Comparison of ENCODE assay signal across 8 cellular contexts in the genomic region with DNA sequence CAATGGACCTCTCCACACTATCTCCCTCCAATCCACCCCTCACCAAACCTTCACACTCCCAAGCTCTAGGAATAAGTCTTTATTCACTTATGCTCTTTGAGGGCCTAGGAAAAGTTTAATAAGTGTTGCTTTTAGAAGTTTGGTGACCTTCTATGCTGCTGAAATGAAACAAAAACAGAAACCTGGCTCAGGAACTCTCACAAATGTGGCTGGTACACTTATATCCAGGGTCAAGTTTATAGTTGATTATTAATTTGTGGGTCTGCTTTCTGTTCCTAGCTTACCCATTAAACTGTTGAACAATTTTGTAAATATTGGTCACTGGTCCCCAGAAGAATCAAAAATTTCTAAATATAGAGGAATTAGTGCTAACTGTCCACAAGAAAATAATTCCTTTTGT. TPM values are rescaled to one million over a fixed set of nuclear protein-coding genes. Genes with fewer than 3 reads are reported as not detected.
DNase-seq lines count a peak whose midpoint lies in the region; ATAC-seq lines count a peak whose summit lies in the region.
"Had no signal": no experiment of that assay in that cellular context is flagged by ENCODE, and none has a peak within 500 bp of the region (broad histone marks: within the 10 kb centered on the region; RNA-seq: fewer than 3 reads in every experiment).

No MANE protein-coding gene starts in this region.

- ATAC-seq in GM18868 (IDR thresholded peaks at IDR 0.05; ENCODE audit: unreplicated experiment) (peak; percentile 52), GM21447 (IDR thresholded peaks at IDR 0.05; ENCODE audit: unreplicated experiment) (peak; percentile 87), HG03175 (IDR thresholded peaks at IDR 0.05; ENCODE audit: unreplicated experiment) (peak; percentile 91)
- ATAC-seq in central memory CD8-positive, alpha-beta T cell (replicated peaks; ENCODE audit: extremely low read depth, poor library complexity, severe bottlenecking), result no peak

- peak overlapping the region; percentile 75 for H3K27ac Mint-ChIP-seq in central memory CD8-positive, alpha-beta T cell (ENCODE audit: low read depth)

- H3K4me1 Mint-ChIP-seq in central memory CD8-positive, alpha-beta T cell, result peaks cover 67% of the 10 kb centered on the region

- H3K9me3 Mint-ChIP-seq in central memory CD8-positive, alpha-beta T cell, result no peaks in the 10 kb centered on the region

- H3K4me3 Mint-ChIP-seq in central memory CD8-positive, alpha-beta T cell, result peak overlapping the region; percentile 41

- DNase-seq in central memory CD8-positive, alpha-beta T cell (ENCODE audit: low spot score in 2 of 2), result no peak
- DNase-seq in HT-29 (ENCODE audit: low spot score) (no peak), NCI-H1048 (lab: John Stamatoyannopoulos, UW) (no peak)
- no peak for DNase-seq in stimulated activated CD4-positive, alpha-beta T cell treated with anti-CD3 and anti-CD28 coated beads, Interleukin-4, amount 100 ng/mL, for 4 hours
- DNase-seq: NCI-H524 had no signal

- H3K36me3 Mint-ChIP-seq in central memory CD8-positive, alpha-beta T cell (ENCODE audit: insufficient read depth), result peaks cover 6% of the 10 kb centered on the region

- no peaks in the 10 kb centered on the region for H3K27me3 Mint-ChIP-seq in central memory CD8-positive, alpha-beta T cell

RNA-seq across cellular contexts. Expression of gene ANKRD44, which starts 14.2 kb away (rescaled TPM):
- total RNA-seq in HT-29 (2014; rRNA removed; shearing (Covaris generic)), result 1.9 and 2.8 TPM in 2 replicates
